In the genomic region with DNA sequence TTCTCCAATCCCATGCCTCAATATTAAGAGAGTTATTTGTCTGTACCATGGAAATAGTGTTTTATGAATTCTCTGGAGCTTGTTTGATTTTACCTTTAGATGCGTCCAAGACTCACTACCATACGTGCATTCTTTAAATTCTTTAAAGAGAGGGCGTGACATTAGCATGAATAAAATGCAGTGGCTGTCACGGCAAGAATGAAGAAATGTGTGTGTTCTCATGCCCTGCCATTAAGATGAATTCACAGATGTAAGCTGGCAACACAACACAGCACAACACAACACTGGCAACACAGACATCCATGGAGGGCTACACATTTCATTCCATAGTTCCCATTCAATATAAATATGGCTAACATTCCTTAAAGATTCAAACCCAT, we compare ENCODE assay signal across 17 cellular contexts.
DNase-seq lines count a peak whose midpoint lies in the region; ATAC-seq, FAIRE-seq and TF ChIP-seq lines count a peak whose summit lies in the region.
"Had no signal": no experiment of that assay in that cellular context is flagged by ENCODE, and none has a peak within 500 bp of the region (broad histone marks: within the 10 kb centered on the region; RNA-seq: fewer than 3 reads in every experiment).

No MANE protein-coding gene starts in this region.

- peaks cover 6% of the 10 kb centered on the region for H3K36me3 Mint-ChIP-seq in Caco-2 (ENCODE audit: insufficient read depth, unreplicated experiment)
- H3K36me3 Mint-ChIP-seq in nephron (ENCODE audit: low read depth): no peaks in the 10 kb centered on the region

- H2AFZ ChIP-seq in PC-9: no peak overlapping the region
- no peak overlapping the region for H2AFZ ChIP-seq in endothelial cell of umbilical vein (ENCODE audit: low read depth, low read length)

- BruUV-seq in Caco-2 (replicated peaks; lab: Mats Ljungman, UMichigan) (no TSS peak), PC-9 (replicated peaks; lab: Mats Ljungman, UMichigan) (no TSS peak), endothelial cell of umbilical vein (replicated peaks; lab: Mats Ljungman, UMichigan) (no TSS peak)

- ATAC-seq in activated CD4-positive, CD25-positive, alpha-beta regulatory T cell treated with anti-CD3 and anti-CD28 coated beads, Interleukin-2, amount 50 U/mL, for 24 hours: no peak
- no peak for ATAC-seq in HG02759 (IDR thresholded peaks at IDR 0.05; ENCODE audit: unreplicated experiment)

- H3K4me1 ChIP-seq in Caco-2: peaks cover 61% of the 10 kb centered on the region
- H3K4me1 ChIP-seq in PC-9 (replicated peaks; ENCODE audit: insufficient read depth): peaks cover 1% of the 10 kb centered on the region
- H3K4me1 ChIP-seq in endothelial cell of umbilical vein (ENCODE audit: control insufficient read depth, extremely low read depth, insufficient read depth, low read length): no peaks in the 10 kb centered on the region
- H3K4me1 ChIP-seq: colonic mucosa had no signal

- H3K4me2 ChIP-seq in PC-9: no peak overlapping the region
- no peak overlapping the region for H3K4me2 ChIP-seq in endothelial cell of umbilical vein (ENCODE audit: insufficient read depth, low read length)

- H3K27me3 ChIP-seq in Caco-2 (replicated peaks; ENCODE audit: control insufficient read depth, insufficient read depth, low read length) (no peaks in the 10 kb centered on the region), PC-9 (ENCODE audit: insufficient read depth, low read depth) (no peaks in the 10 kb centered on the region), endothelial cell of umbilical vein (ENCODE audit: control insufficient read depth in 2 of 2, insufficient read depth in 2 of 2, low read length in 2 of 2) (peaks cover 0 to 4% of the 10 kb centered on the region in 2 experiments)
- H3K27me3 ChIP-seq: colonic mucosa had no signal

- POLR2A ChIA-PET in Caco-2 (lab: Charles Lee): no interaction called here
- POLR2A ChIA-PET in PC-9 (lab: Charles Lee; ENCODE audit: unreplicated experiment): interaction anchor here (0.7 kb wide), 1 partner anchor 423 kb away, joined by 6 read pairs; no protein-coding TSS in a partner anchor
- POLR2A ChIA-PET in endothelial cell of umbilical vein (lab: Charles Lee): no interaction called here

- no peak for TF ChIP-seq POLR2A in endothelial cell of umbilical vein (IDR thresholded peaks at IDR 0.05; ENCODE audit: low read depth, low read length)

- H3K79me2 ChIP-seq in PC-9 (ENCODE audit: low read depth) (no peaks in the 10 kb centered on the region), endothelial cell of umbilical vein (ENCODE audit: control insufficient read depth, insufficient read depth, low read length) (no peaks in the 10 kb centered on the region)

- no peaks in the 10 kb centered on the region for H4K20me1 ChIP-seq in PC-9 (ENCODE audit: insufficient read depth)
- no peaks in the 10 kb centered on the region for H4K20me1 ChIP-seq in endothelial cell of umbilical vein (replicated peaks; ENCODE audit: control insufficient read depth, extremely low read depth, insufficient read depth, low read length)

- H3K27ac Mint-ChIP-seq in Caco-2 (ENCODE audit: unreplicated experiment) (peak overlapping the region; percentile 87), nephron (peak overlapping the region in 2 of 3 experiments; percentile 30 to 87)
- H3K27ac Mint-ChIP-seq: activated naive CD4-positive, alpha-beta T cell treated with anti-CD3 and anti-CD28 coated beads for 36 hours had no signal

- H3K27me3 Mint-ChIP-seq in Caco-2 (ENCODE audit: insufficient read depth, unreplicated experiment): no peaks in the 10 kb centered on the region
- no peaks in the 10 kb centered on the region for H3K27me3 Mint-ChIP-seq in nephron (ENCODE audit: low read depth)

- H3K9me3 ChIP-seq in Caco-2 (no peaks in the 10 kb centered on the region), PC-9 (ENCODE audit: insufficient read depth, low read depth) (no peaks in the 10 kb centered on the region), endothelial cell of umbilical vein (replicated peaks; ENCODE audit: control insufficient read depth, insufficient read depth, low read length) (no peaks in the 10 kb centered on the region)
- H3K9me3 ChIP-seq: colonic mucosa had no signal

- in situ Hi-C loops in GM13977 (cut with MboI; ENCODE audit: low pct_unique_long_range_greater_than_20kb, low sequenced_read_pairs, unreplicated experiment): no loop called here

- DNase-seq in Caco-2: peak; percentile 58 to 65
- DNase-seq in PC-9: peak in 1 of 2 experiments; percentile 19
- peak; percentile 9 for DNase-seq in endothelial cell of umbilical vein (ENCODE audit: low read depth, low spot score)
- no peak for DNase-seq in NK-92 (lab: John Stamatoyannopoulos, UW; ENCODE audit: unreplicated experiment)
- DNase-seq in GM13977 (ENCODE audit: low spot score): no peak
- DNase-seq: activated naive CD4-positive, alpha-beta T cell treated with anti-CD3 and anti-CD28 coated beads for 36 hours; AML-193; colonic mucosa; DND-41; NCI-H1436 treated with DMSO at 0.1 percent for 48 hours; NCI-H526; SIG-M5; stimulated activated CD4-positive, alpha-beta T cell treated with anti-CD3 and anti-CD28 coated beads, Interleukin-4, amount 100 ng/mL, for 1 hour had no signal

- no peak overlapping the region for H3K4me3 ChIP-seq in Caco-2 (ENCODE audit: low read depth, low read length)
- no peak overlapping the region for H3K4me3 ChIP-seq in PC-9
- H3K4me3 ChIP-seq in endothelial cell of umbilical vein (replicated peaks in 1 of 3; ENCODE audit: insufficient read depth in 1 of 3, low read depth in 1 of 3, low read length in 3 of 3): no peak overlapping the region
- H3K4me3 ChIP-seq: colonic mucosa had no signal

- CTCF ChIA-PET in Caco-2 (lab: Charles Lee) (no interaction called here), PC-9 (lab: Charles Lee) (no interaction called here), endothelial cell of umbilical vein (lab: Charles Lee) (no interaction called here)

- no peaks in the 10 kb centered on the region for H3K9me2 ChIP-seq in PC-9 (ENCODE audit: insufficient read depth)

- no peaks in the 10 kb centered on the region for H3K9me1 ChIP-seq in endothelial cell of umbilical vein (replicated peaks; ENCODE audit: control insufficient read depth, extremely low read depth, insufficient read depth, low read length)

- no peak overlapping the region for H3K9ac ChIP-seq in endothelial cell of umbilical vein (replicated peaks; ENCODE audit: extremely low read depth, insufficient read depth, low read length)

- H3K9me3 Mint-ChIP-seq in Caco-2 (ENCODE audit: unreplicated experiment): peaks cover 5% of the 10 kb centered on the region
- no peaks in the 10 kb centered on the region for H3K9me3 Mint-ChIP-seq in nephron
- H3K9me3 Mint-ChIP-seq: activated naive CD4-positive, alpha-beta T cell treated with anti-CD3 and anti-CD28 coated beads for 36 hours had no signal

- H3K36me3 ChIP-seq in Caco-2 (ENCODE audit: control insufficient read depth, insufficient read depth, low read length) (no peaks in the 10 kb centered on the region), PC-9 (ENCODE audit: low read depth) (no peaks in the 10 kb centered on the region), endothelial cell of umbilical vein (ENCODE audit: control insufficient read depth in 2 of 2, extremely low read depth in 1 of 2, insufficient read depth in 2 of 2, low read length in 2 of 2) (no peaks in the 10 kb centered on the region)
- H3K36me3 ChIP-seq: colonic mucosa had no signal

- no peak for FAIRE-seq in endothelial cell of umbilical vein (lab: Jason Lieb, UNC)
- FAIRE-seq: GM19239 had no signal

- intact Hi-C loops in Caco-2 (cut with micrococcal nuclease; ENCODE audit: unreplicated experiment) (loop anchor here (1.0 to 5.0 kb wide), 2 partner anchors 57 to 214 kb away; a partner anchor contains a TSS), PC-9 (cut with micrococcal nuclease; ENCODE audit: unreplicated experiment) (loop anchor here (10.0 kb wide), 1 partner anchor 211 kb away; a partner anchor contains a TSS), endothelial cell of umbilical vein (cut with micrococcal nuclease) (no loop called here)

- H3K4me3 Mint-ChIP-seq in Caco-2 (ENCODE audit: unreplicated experiment) (peak overlapping the region; percentile 49), nephron (no peak overlapping the region)
- H3K4me3 Mint-ChIP-seq: activated naive CD4-positive, alpha-beta T cell treated with anti-CD3 and anti-CD28 coated beads for 36 hours had no signal

- TF ChIP-seq CTCF in Caco-2 (IDR thresholded peaks at IDR 0.05; ENCODE audit: insufficient read depth in 1 of 2, low read depth in 1 of 2, low read length in 1 of 2, severe bottlenecking in 1 of 2, unreplicated experiment in 1 of 2): no peak
- no peak for TF ChIP-seq CTCF in PC-9 (conservative IDR thresholded peaks at IDR 0.05)
- TF ChIP-seq CTCF in endothelial cell of umbilical vein (IDR thresholded peaks at IDR 0.05; ENCODE audit: extremely low read depth in 1 of 2, insufficient read depth in 1 of 2, low read depth in 1 of 2, low read length in 2 of 2): no peak
- TF ChIP-seq CTCF in nephron (IDR thresholded peaks at IDR 0.05; ENCODE audit: unreplicated experiment in 3 of 3): no peak
- no peak for TF ChIP-seq CTCF in GM13977 (IDR thresholded peaks at IDR 0.05; ENCODE audit: extremely low read depth, insufficient read depth, missing control alignments)

- H3K27ac ChIP-seq in PC-9 (peak overlapping the region; percentile 39; the same call in 1 of the 2 replicates), endothelial cell of umbilical vein (ENCODE audit: insufficient read depth, low read depth, low read length) (no peak overlapping the region)
- H3K27ac ChIP-seq: colonic mucosa had no signal

- no peaks in the 10 kb centered on the region for H3F3A ChIP-seq in PC-9 (ENCODE audit: insufficient read depth, low read depth)

- dilution Hi-C loops in endothelial cell of umbilical vein (cut with MboI; ENCODE audit: extremely low pct_ligation_motif_present, low sequenced_read_pairs): no loop called here

- H3K4me1 Mint-ChIP-seq in Caco-2 (ENCODE audit: low read depth, unreplicated experiment): peaks cover 53% of the 10 kb centered on the region
- peaks cover 20% of the 10 kb centered on the region for H3K4me1 Mint-ChIP-seq in nephron

TF ChIP-seq in endothelial cell of umbilical vein, 7 proteins besides CTCF, POLR2A, EP300 and RAD21:
- no peak for TF ChIP-seq FOS (IDR thresholded peaks at IDR 0.05; ENCODE audit: borderline replicate concordance, insufficient read depth, low read length)
- no peak for TF ChIP-seq EZH2 (IDR thresholded peaks at IDR 0.05; ENCODE audit: borderline replicate concordance, low read depth, low read length, severe bottlenecking)
- TF ChIP-seq MYC (IDR thresholded peaks at IDR 0.05; ENCODE audit: low read depth, low read length): no peak
- no peak for TF ChIP-seq POLR2AphosphoS5 (IDR thresholded peaks at IDR 0.05; ENCODE audit: insufficient read depth, low read depth, low read length)
- TF ChIP-seq, protein P1, sequence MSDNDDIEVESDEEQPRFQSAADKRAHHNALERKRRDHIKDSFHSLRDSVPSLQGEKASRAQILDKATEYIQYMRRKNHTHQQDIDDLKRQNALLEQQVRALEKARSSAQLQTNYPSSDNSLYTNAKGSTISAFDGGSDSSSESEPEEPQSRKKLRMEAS (IDR thresholded peaks at IDR 0.05; ENCODE audit: insufficient read depth, insufficient read length): no peak
- no peak for TF ChIP-seq GATA2 (IDR thresholded peaks at IDR 0.05; ENCODE audit: insufficient read depth, insufficient read length, low read depth, low read length)
- TF ChIP-seq JUN (IDR thresholded peaks at IDR 0.05; ENCODE audit: borderline replicate concordance, insufficient read depth, insufficient read length, low read depth): no peak

Comparison
In these comparisons a context has a peak if more than half of its experiments do, and no peak if none do; other contexts are left out.
1. DNase-seq: peak in Caco-2 (2 of 2) and endothelial cell of umbilical vein (single experiment); none in NK-92 (single experiment) and GM13977 (single experiment).